ENCODE assay signal across 1 cellular context in genomic region chr4:54322817-54323417, GRCh38.
TF ChIP-seq lines count a peak whose summit lies in the region.

No MANE protein-coding gene starts in this region.

TF ChIP-seq in H1, 55 proteins besides CTCF, POLR2A, EP300 and RAD21 (continued from another document):
- no peak for TF ChIP-seq CHD2 (IDR thresholded peaks at IDR 0.05; ENCODE audit: low read length)
